32 cellular contexts compared by ENCODE assay signal in genomic region chr11:45388472-45388871, GRCh38.
"Had no signal": no experiment of that assay in that cellular context is flagged by ENCODE, and none has a peak within 500 bp of the region (broad histone marks: within the 10 kb centered on the region; RNA-seq: fewer than 3 reads in every experiment).

No MANE protein-coding gene starts in this region.

- H3K27ac ChIP-seq: ascending aorta, SK-N-MC had no signal

- DNase-seq: activated B cell treated with CpG ODN at 0.5 μM for 24 hours; activated CD4-positive, alpha-beta T cell treated with anti-CD3 and anti-CD28 coated beads for 1 hour; activated CD4-positive, alpha-beta T cell treated with anti-CD3 and anti-CD28 coated beads, Interleukin-2, amount 10 ng/mL, durations not matched to agents 24 days and 14 days; activated CD4-positive, alpha-beta T cell treated with anti-CD3 and anti-CD28 coated beads, Interleukin-2, amount 50 U/mL, for 48 hours; activated CD8-positive, alpha-beta memory T cell treated with anti-CD3 and anti-CD28 coated beads, Interleukin-2, amount 10 ng/mL, durations not matched to agents 7 days and 5 days; activated effector memory CD4-positive, alpha-beta T cell treated with Interleukin-2 at 50 U/mL for 16 hours; activated naive CD4-positive, alpha-beta T cell; activated naive CD8-positive, alpha-beta T cell treated with anti-CD3 and anti-CD28 coated beads, Interleukin-2, amount 50 U/mL, for 24 hours; activated T-cell treated with anti-CD3 and anti-CD28 coated beads, Interleukin-2, amount 50 U/mL, for 24 hours; amniotic stem cell; MG63; MV-4-11; NCI-H1092 treated with DMSO at 0.1 percent for 48 hours; NCI-H1417 treated with DMSO at 0.1 percent for 48 hours; NCI-H1694; NCI-H2029; NCI-H2107; NCI-H2171 treated with DMSO at 0.1 percent for 48 hours; NCI-H226; NCI-H526; NCI-H774; NK-92 treated with Interleukin-12 subunit alpha and Interleukin-12 subunit beta, amount 100 ng/mL, for 24 hours; OCI-M1; RPMI8226; T-cell; T-helper 2 cell; T1000 had no signal

- H3K36me3 ChIP-seq: ascending aorta, MG63 had no signal

- ATAC-seq: activated CD8-positive, alpha-beta memory T cell treated with anti-CD3 and anti-CD28 coated beads, Interleukin-2, amount 10 ng/mL, durations not matched to agents 7 days and 5 days; activated naive CD8-positive, alpha-beta T cell treated with anti-CD3 and anti-CD28 coated beads, Interleukin-2, amount 50 U/mL, for 24 hours; Panc1; Right ventricle myocardium inferior; T-cell had no signal

- H3K9me3 ChIP-seq: ascending aorta had no signal

- H3K4me3 ChIP-seq: ascending aorta, MG63, SK-N-MC had no signal

- FAIRE-seq: TTC549 had no signal

- H3K27me3 ChIP-seq: ascending aorta, MG63 had no signal

- H3K4me1 ChIP-seq: ascending aorta had no signal
